Comparison of ENCODE assay signal across 19 cellular contexts in the genomic region with DNA sequence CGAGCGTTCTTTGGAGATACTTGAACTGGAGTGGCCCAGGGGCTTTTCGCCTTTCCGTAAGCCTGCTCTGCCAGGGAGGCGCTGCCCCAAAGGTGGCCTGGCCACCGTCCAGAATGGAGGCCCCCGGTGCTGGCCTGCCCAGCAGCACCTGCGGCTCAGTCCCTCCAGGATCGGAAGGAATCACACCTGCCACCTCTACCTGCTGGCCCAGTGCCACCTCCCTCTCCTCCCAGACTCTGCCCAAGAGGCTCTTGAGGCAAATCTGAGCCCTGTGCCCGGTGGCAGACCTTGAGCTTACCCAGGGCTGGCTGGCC.
A peak's percentile ranks its signal among the peaks of the same experiment; 100 is the strongest.
DNase-seq lines count a peak whose midpoint lies in the region; ATAC-seq and TF ChIP-seq lines count a peak whose summit lies in the region.
"Had no signal": no experiment of that assay in that cellular context is flagged by ENCODE, and none has a peak within 500 bp of the region (broad histone marks: within the 10 kb centered on the region; RNA-seq: fewer than 3 reads in every experiment).

No MANE protein-coding gene starts in this region.

- no peaks in the 10 kb centered on the region for H3K9me3 ChIP-seq in upper lobe of left lung

- no peak for TF ChIP-seq POLR2A in upper lobe of left lung (IDR thresholded peaks at IDR 0.05)

- ATAC-seq in upper lobe of left lung (ENCODE audit: low FRiP score in 2 of 2), result peak in 1 of 2 donors; percentile 24
- ATAC-seq in stimulated activated naive CD8-positive, alpha-beta T cell treated with anti-CD3 and anti-CD28 coated beads, Interleukin-15, Interleukin-2, amounts not matched to agents 100 U/mL and 50 U/mL, for 24 hours, result no peak
- ATAC-seq: K562; naive thymus-derived CD4-positive, alpha-beta T cell had no signal

- no peaks in the 10 kb centered on the region for H3K9me3 Mint-ChIP-seq in activated naive CD4-positive, alpha-beta T cell treated with anti-CD3 and anti-CD28 coated beads, Interleukin-2, amount 10 ng/mL, durations not matched to agents 7 days and 5 days
- H3K9me3 Mint-ChIP-seq: activated CD4-positive, alpha-beta T cell treated with anti-CD3 and anti-CD28 coated beads, Interleukin-2, amount 10 ng/mL, durations not matched to agents 24 days and 14 days; memory B cell had no signal

- H3K4me1 Mint-ChIP-seq in activated naive CD4-positive, alpha-beta T cell treated with anti-CD3 and anti-CD28 coated beads, Interleukin-2, amount 10 ng/mL, durations not matched to agents 7 days and 5 days, result no peaks in the 10 kb centered on the region
- H3K4me1 Mint-ChIP-seq: activated CD4-positive, alpha-beta T cell treated with anti-CD3 and anti-CD28 coated beads, Interleukin-2, amount 10 ng/mL, durations not matched to agents 24 days and 14 days had no signal

- no peak overlapping the region for H3K4me3 ChIP-seq in upper lobe of left lung
- H3K4me3 ChIP-seq: dorsolateral prefrontal cortex, K562 had no signal

- H3K27me3 ChIP-seq in upper lobe of left lung, result no peaks in the 10 kb centered on the region

- TF ChIP-seq EP300 in upper lobe of left lung (IDR thresholded peaks at IDR 0.05), result no peak

- H3K36me3 Mint-ChIP-seq in activated naive CD4-positive, alpha-beta T cell treated with anti-CD3 and anti-CD28 coated beads, Interleukin-2, amount 10 ng/mL, durations not matched to agents 7 days and 5 days, result no peaks in the 10 kb centered on the region
- H3K36me3 Mint-ChIP-seq: memory B cell; naive thymus-derived CD4-positive, alpha-beta T cell had no signal

- no peaks in the 10 kb centered on the region for H3K4me1 ChIP-seq in upper lobe of left lung

- H3K4me3 Mint-ChIP-seq in activated naive CD4-positive, alpha-beta T cell treated with anti-CD3 and anti-CD28 coated beads, Interleukin-2, amount 10 ng/mL, durations not matched to agents 7 days and 5 days, result no peak overlapping the region
- H3K4me3 Mint-ChIP-seq: activated CD4-positive, alpha-beta T cell treated with anti-CD3 and anti-CD28 coated beads, Interleukin-2, amount 10 ng/mL, durations not matched to agents 24 days and 14 days; memory B cell; naive thymus-derived CD4-positive, alpha-beta T cell had no signal

- no peak overlapping the region for H3K27ac Mint-ChIP-seq in activated naive CD4-positive, alpha-beta T cell treated with anti-CD3 and anti-CD28 coated beads, Interleukin-2, amount 10 ng/mL, durations not matched to agents 7 days and 5 days
- H3K27ac Mint-ChIP-seq: activated CD4-positive, alpha-beta T cell treated with anti-CD3 and anti-CD28 coated beads, Interleukin-2, amount 10 ng/mL, durations not matched to agents 24 days and 14 days; memory B cell; naive thymus-derived CD4-positive, alpha-beta T cell had no signal

- peak; percentile 9 for DNase-seq in activated naive CD4-positive, alpha-beta T cell treated with anti-CD3 and anti-CD28 coated beads, Interleukin-2, amount 10 ng/mL, durations not matched to agents 7 days and 5 days
- no peak for DNase-seq in activated naive CD4-positive, alpha-beta T cell treated with Interleukin-2 at 50 U/mL for 16 hours
- DNase-seq in NCI-H2107 (lab: John Stamatoyannopoulos, UW), result peak; percentile 73
- peak; percentile 82 for DNase-seq in RPMI8226
- peak; percentile 64 to 76 for DNase-seq in upper lobe of left lung
- no peak for DNase-seq in HuH-7.5 (ENCODE audit: low spot score)
- no peak for DNase-seq in stimulated activated CD4-positive, alpha-beta T cell treated with anti-CD3 and anti-CD28 coated beads, Interleukin-15, amount 100 ng/mL, for 24 hours
- DNase-seq in stimulated activated naive CD8-positive, alpha-beta T cell treated with anti-CD3 and anti-CD28 coated beads, Interleukin-15, Interleukin-2, amounts not matched to agents 100 U/mL and 50 U/mL, for 24 hours, result no peak
- DNase-seq: activated CD4-positive, alpha-beta T cell treated with anti-CD3 and anti-CD28 coated beads, Interleukin-2, amount 10 ng/mL, durations not matched to agents 24 days and 14 days; activated CD8-positive, alpha-beta memory T cell treated with anti-CD3 and anti-CD28 coated beads, Interleukin-2, amount 50 U/mL, for 48 hours; C1 segment of cervical spinal cord; hypothalamus; islet precursor cell; naive thymus-derived CD4-positive, alpha-beta T cell; Right ventricle myocardium superior; SW 1271 had no signal

- H3K36me3 ChIP-seq in upper lobe of left lung, result no peaks in the 10 kb centered on the region

- peaks cover 4% of the 10 kb centered on the region for H3K27me3 Mint-ChIP-seq in activated naive CD4-positive, alpha-beta T cell treated with anti-CD3 and anti-CD28 coated beads, Interleukin-2, amount 10 ng/mL, durations not matched to agents 7 days and 5 days
- H3K27me3 Mint-ChIP-seq: activated CD4-positive, alpha-beta T cell treated with anti-CD3 and anti-CD28 coated beads, Interleukin-2, amount 10 ng/mL, durations not matched to agents 24 days and 14 days had no signal

- 75% methylated on average over 10 of the region's 10 CpGs; no CpG with 5 or more reads in 1 of the 2 donors for WGBS in upper lobe of left lung, 2 donors

- TF ChIP-seq CTCF in upper lobe of left lung (IDR thresholded peaks at IDR 0.05), result no peak

- CTCF ChIA-PET in activated naive CD4-positive, alpha-beta T cell treated with anti-CD3 and anti-CD28 coated beads, Interleukin-2, amount 10 ng/mL, durations not matched to agents 7 days and 5 days (lab: Charles Lee), result no interaction called here

- no peak overlapping the region for H3K27ac ChIP-seq in upper lobe of left lung
- H3K27ac ChIP-seq: dorsolateral prefrontal cortex had no signal

Comparison
In these comparisons a context has a peak if more than half of its experiments do, and no peak if none do; other contexts are left out.
1. DNase-seq: peak in activated naive CD4-positive, alpha-beta T cell treated with anti-CD3 and anti-CD28 coated beads, Interleukin-2, amount 10 ng/mL, durations not matched to agents 7 days and 5 days (single experiment), NCI-H2107 (single experiment), RPMI8226 (single experiment) and upper lobe of left lung (2 of 2); none in activated naive CD4-positive, alpha-beta T cell treated with Interleukin-2 at 50 U/mL for 16 hours (single experiment), HuH-7.5 (single experiment), stimulated activated CD4-positive, alpha-beta T cell treated with anti-CD3 and anti-CD28 coated beads, Interleukin-15, amount 100 ng/mL, for 24 hours (single experiment) and stimulated activated naive CD8-positive, alpha-beta T cell treated with anti-CD3 and anti-CD28 coated beads, Interleukin-15, Interleukin-2, amounts not matched to agents 100 U/mL and 50 U/mL, for 24 hours (single experiment).